ENCODE assay signal across 8 cellular contexts in genomic region chr5:2038337-2039179, GRCh38.
A peak's percentile ranks its signal among the peaks of the same experiment; 100 is the strongest.
DNase-seq lines count a peak whose midpoint lies in the region; ATAC-seq and TF ChIP-seq lines count a peak whose summit lies in the region.

No MANE protein-coding gene starts in this region.

- no peak overlapping the region for H3K4me3 Mint-ChIP-seq in endothelial cell (ENCODE audit: unreplicated experiment)

- peak overlapping the region; percentile 73 for H3K4me3 ChIP-seq in ACC112 (ENCODE audit: low read depth, low read length)

- no peak overlapping the region for H2AFZ ChIP-seq in ACC112 (ENCODE audit: low read length, unreplicated experiment)

- no peaks in the 10 kb centered on the region for H3K4me1 Mint-ChIP-seq in endothelial cell (ENCODE audit: unreplicated experiment)

- no peaks in the 10 kb centered on the region for H3K9me3 Mint-ChIP-seq in endothelial cell (ENCODE audit: unreplicated experiment)

- H3K27ac ChIP-seq in ACC112 (ENCODE audit: low read depth, low read length) = no peak overlapping the region

- peak; percentile 97 for TF ChIP-seq CTCF in endothelial cell (IDR thresholded peaks at IDR 0.05; ENCODE audit: unreplicated experiment)

- DNase-seq in NCI-H345 treated with DMSO at 0.1 percent for 48 hours (lab: John Stamatoyannopoulos, UW; ENCODE audit: unreplicated experiment) = peak; percentile 59
- peak; percentile 3 to 41 for DNase-seq in activated CD8-positive, alpha-beta memory T cell treated with anti-CD3 and anti-CD28 coated beads for 1 hour (ENCODE audit: extremely low read depth in 1 of 2, low read depth in 1 of 2)
- peak; percentile 88 for DNase-seq in endothelial cell (ENCODE audit: low spot score)
- peak; percentile 52 for DNase-seq in midbrain (lab: John Stamatoyannopoulos, UW)
- peak; percentile 14 to 19 for DNase-seq in stimulated activated CD8-positive, alpha-beta memory T cell treated with anti-CD3 and anti-CD28 coated beads, Interleukin-7, amount 100 ng/mL, for 1 hour (ENCODE audit: low read depth in 2 of 2)

- H3K4me1 ChIP-seq in ACC112 (ENCODE audit: control insufficient read depth, insufficient read depth, low read length, unreplicated experiment) = no peaks in the 10 kb centered on the region

- H3K27ac Mint-ChIP-seq in endothelial cell (ENCODE audit: unreplicated experiment) = no peak overlapping the region

- H3K36me3 ChIP-seq in ACC112 (ENCODE audit: insufficient read depth, low read length) = no peaks in the 10 kb centered on the region

- H3K36me3 Mint-ChIP-seq in endothelial cell (ENCODE audit: low read depth, unreplicated experiment) = no peaks in the 10 kb centered on the region

- no peaks in the 10 kb centered on the region for H3K79me2 ChIP-seq in ACC112 (ENCODE audit: control insufficient read depth, insufficient read depth, low read length, unreplicated experiment)

- H3K27me3 Mint-ChIP-seq in endothelial cell (ENCODE audit: unreplicated experiment) = no peaks in the 10 kb centered on the region

- ATAC-seq in GM18520 (IDR thresholded peaks at IDR 0.05; ENCODE audit: unreplicated experiment) (peak; percentile 84), HG03064 (IDR thresholded peaks at IDR 0.05; ENCODE audit: low read depth, unreplicated experiment) (peak; percentile 94)

- peaks cover 4% of the 10 kb centered on the region; the same call in 1 of the 2 replicates for H3K27me3 ChIP-seq in ACC112 (ENCODE audit: insufficient read depth, low read length)

Comparison
In these comparisons a context has a peak if more than half of its experiments do, and no peak if none do; other contexts are left out.
1. DNase-seq: peak in every context shown above with its lines; median percentile 88 in endothelial cell; 59 in NCI-H345 treated with DMSO at 0.1 percent for 48 hours; 52 in midbrain; 22 in activated CD8-positive, alpha-beta memory T cell treated with anti-CD3 and anti-CD28 coated beads for 1 hour; 16 in stimulated activated CD8-positive, alpha-beta memory T cell treated with anti-CD3 and anti-CD28 coated beads, Interleukin-7, amount 100 ng/mL, for 1 hour.